Comparison of ENCODE assay signal across 23 cellular contexts in the genomic region with DNA sequence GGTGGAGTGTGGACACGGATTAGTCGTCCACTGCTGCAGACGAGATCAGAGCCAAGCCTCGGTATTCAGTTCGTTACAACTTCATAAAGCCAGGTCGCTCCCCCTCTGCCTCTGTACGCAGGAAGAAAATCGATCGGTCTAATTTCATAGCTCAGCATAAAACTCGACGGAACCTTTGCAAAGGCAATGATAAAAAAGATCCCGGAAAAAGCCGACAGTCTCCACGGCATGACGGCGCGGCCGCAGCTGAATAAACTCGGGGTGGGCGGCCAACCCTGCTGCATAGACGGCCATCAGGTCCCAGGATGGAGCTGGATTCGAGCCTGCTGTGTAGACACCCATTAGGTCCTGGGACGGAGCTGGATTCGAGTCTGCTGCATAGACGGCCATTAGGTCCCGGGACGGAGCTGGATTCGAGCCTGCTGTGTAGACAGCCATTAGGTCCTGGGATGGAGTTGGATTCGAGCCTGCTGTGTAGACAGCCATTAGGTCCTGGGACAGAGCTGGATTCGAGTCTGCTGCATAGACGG.
DNase-seq lines count a peak whose midpoint lies in the region; ATAC-seq, FAIRE-seq and TF ChIP-seq lines count a peak whose summit lies in the region.
"Had no signal": no experiment of that assay in that cellular context is flagged by ENCODE, and none has a peak within 500 bp of the region (broad histone marks: within the 10 kb centered on the region; RNA-seq: fewer than 3 reads in every experiment).

No MANE protein-coding gene starts in this region.

- no peaks in the 10 kb centered on the region for H3K9me3 ChIP-seq in HepG2 (ENCODE audit: low read length)
- H3K9me3 ChIP-seq in right lobe of liver = no peaks in the 10 kb centered on the region
- no peaks in the 10 kb centered on the region for H3K9me3 ChIP-seq in H1 (ENCODE audit: insufficient read depth in 2 of 2, low read depth in 1 of 2, low read length in 1 of 2)
- H3K9me3 ChIP-seq in upper lobe of right lung = no peaks in the 10 kb centered on the region
- H3K9me3 ChIP-seq: HAP-1, MG63 had no signal

- H3K18ac ChIP-seq in H1 (ENCODE audit: extremely low read depth, low read length) (peak overlapping the region; percentile 98), mesendoderm (ENCODE audit: low read length) (no peak overlapping the region)

- H3K79me1 ChIP-seq in H1 (ENCODE audit: low read depth, low read length) (peaks cover 3% of the 10 kb centered on the region; the same call in 1 of the 2 replicates), mesendoderm (ENCODE audit: low read length) (no peaks in the 10 kb centered on the region)

- BruUV-seq in HepG2 (replicated peaks; lab: Mats Ljungman, UMichigan) = no TSS peak

- FAIRE-seq in HepG2 (lab: Jason Lieb, UNC) = no peak
- no peak for FAIRE-seq in H1 (lab: Jason Lieb, UNC)
- FAIRE-seq: D721Med, K562 had no signal

- 67% methylated on average over 30 of the region's 31 CpGs for WGBS in HepG2 (ENCODE audit: low lambda C conversion rate)
- 72% methylated on average over 24 of the region's 31 CpGs for WGBS in right lobe of liver (ENCODE audit: insufficient coverage, low coverage, low lambda C conversion rate, missing lambda C conversion rate)
- WGBS in H1 (ENCODE audit: extremely low coverage in 1 of 2, insufficient coverage in 1 of 2, insufficient read length in 1 of 2, insufficient replicate concordance in 2 of 2, low coverage in 1 of 2, low lambda C conversion rate in 2 of 2, missing lambda C conversion rate in 1 of 2), 2 experiments = 72% methylated on average over 31 of the region's 31 CpGs; no CpG with 5 or more reads in 1 of the 2 experiments
- no CpG with 5 or more reads among the region's 31 CpGs for WGBS in mesendoderm (ENCODE audit: extremely low coverage, insufficient coverage, low lambda C conversion rate)

- H3K23ac ChIP-seq in H1 (ENCODE audit: insufficient read length) = no peak overlapping the region
- peak overlapping the region; percentile 6 for H3K23ac ChIP-seq in mesendoderm (ENCODE audit: low read length)

- H4K20me1 ChIP-seq in HepG2 (ENCODE audit: insufficient read depth, low read length) (no peaks in the 10 kb centered on the region), H1 (replicated peaks in 1 of 2; ENCODE audit: control insufficient read depth in 1 of 2, insufficient read depth in 2 of 2, low read length in 2 of 2) (peaks cover 0 to 6% of the 10 kb centered on the region in 2 experiments)

- peaks cover 0 to 16% of the 10 kb centered on the region in 2 experiments; a peak in 2 of 5 replicates for H3K27me3 ChIP-seq in HepG2 (ENCODE audit: control insufficient read depth in 1 of 2, insufficient read depth in 2 of 2, low read length in 2 of 2)
- no peaks in the 10 kb centered on the region for H3K27me3 ChIP-seq in right lobe of liver
- peaks cover 0 to 14% (median 8%) of the 10 kb centered on the region in 4 experiments; a peak in 6 of 7 replicates for H3K27me3 ChIP-seq in H1 (replicated peaks in 1 of 4; ENCODE audit: control insufficient read depth in 3 of 4, extremely low read depth in 1 of 4, insufficient read depth in 3 of 4, low read length in 3 of 4)
- H3K27me3 ChIP-seq in mesendoderm (ENCODE audit: insufficient read depth, low read length, poor library complexity) = no peaks in the 10 kb centered on the region
- peaks cover 13% of the 10 kb centered on the region for H3K27me3 ChIP-seq in upper lobe of right lung
- H3K27me3 ChIP-seq: MG63, SJSA1 had no signal

- H3K23me2 ChIP-seq in H1 (ENCODE audit: low read depth, low read length) = peaks cover 17% of the 10 kb centered on the region

- DNase-seq in HepG2 (ENCODE audit: low spot score) (no peak), right lobe of liver (no peak), H1 (ENCODE audit: low read depth in 1 of 2, low spot score in 2 of 2) (no peak), mesendoderm (no peak), upper lobe of right lung (peak; percentile 36), SKM-1 treated with dmso at 0.1 percent for 144 hours (lab: John Stamatoyannopoulos, UW; ENCODE audit: unreplicated experiment) (no peak)
- DNase-seq in stimulated activated CD4-positive, alpha-beta T cell treated with anti-CD3 and anti-CD28 coated beads, Interleukin-12 subunit alpha, Interleukin-12 subunit beta, amount 100 ng/mL, for 4 hours = no peak
- DNase-seq: AML-193; CD8-positive, alpha-beta memory T cell; EL; MG63; NCI-H1417; NCI-H1694 treated with DMSO at 0.1 percent for 48 hours; NCI-H2081 treated with DMSO at 0.1 percent for 48 hours; NCI-H2171 treated with DMSO at 0.1 percent for 48 hours; NCI-H524 treated with DMSO at 0.1 percent for 48 hours had no signal

- TF ChIP-seq POLR2A in HepG2 (IDR thresholded peaks at IDR 0.05; ENCODE audit: insufficient read depth in 1 of 2, low read depth in 2 of 2, low read length in 2 of 2) (no peak), right lobe of liver (IDR thresholded peaks at IDR 0.05) (no peak), H1 (IDR thresholded peaks at IDR 0.05; ENCODE audit: control extremely low read depth in 1 of 2, low read depth in 2 of 2, low read length in 2 of 2) (no peak)

- POLR2A ChIA-PET in HepG2 (lab: Yijun Ruan, JAX) (no interaction called here), H1 (lab: Charles Lee; ENCODE audit: partially characterized antibody) (no interaction called here)

- peaks cover 10% of the 10 kb centered on the region; the same call in 1 of the 2 replicates for H3K4me1 ChIP-seq in HepG2 (ENCODE audit: insufficient read depth, low read length)
- no peaks in the 10 kb centered on the region for H3K4me1 ChIP-seq in right lobe of liver
- H3K4me1 ChIP-seq in H1 (replicated peaks in 1 of 4; ENCODE audit: control insufficient read depth in 3 of 4, insufficient read depth in 4 of 4, low read length in 3 of 4) = peaks cover 5 to 28% (median 16%) of the 10 kb centered on the region in 4 experiments; a peak in 6 of 7 replicates
- H3K4me1 ChIP-seq in mesendoderm (ENCODE audit: control insufficient read depth, low read depth, low read length) = no peaks in the 10 kb centered on the region
- no peaks in the 10 kb centered on the region for H3K4me1 ChIP-seq in upper lobe of right lung
- H3K4me1 ChIP-seq: HAP-1, SJSA1 had no signal

- H3K27ac ChIP-seq in HepG2 (ENCODE audit: extremely low read length, insufficient read depth, low read length) (no peak overlapping the region), right lobe of liver (no peak overlapping the region), H1 (ENCODE audit: low read depth, low read length) (peak overlapping the region; percentile 55; the same call in 1 of the 2 replicates), mesendoderm (ENCODE audit: low read depth, low read length) (no peak overlapping the region), upper lobe of right lung (no peak overlapping the region)
- H3K27ac ChIP-seq: C4-2B, SJSA1 had no signal

- H3K36me3 ChIP-seq in HepG2 (replicated peaks in 1 of 2; ENCODE audit: control insufficient read depth in 1 of 2, insufficient read depth in 2 of 2, low read length in 2 of 2) = no peaks in the 10 kb centered on the region
- H3K36me3 ChIP-seq in right lobe of liver = no peaks in the 10 kb centered on the region
- no peaks in the 10 kb centered on the region; a peak in 1 of 8 replicates for H3K36me3 ChIP-seq in H1 (ENCODE audit: control insufficient read depth in 2 of 4, insufficient read depth in 4 of 4, low read length in 3 of 4)
- no peaks in the 10 kb centered on the region for H3K36me3 ChIP-seq in mesendoderm (ENCODE audit: control insufficient read depth, insufficient read depth, low read length)
- no peaks in the 10 kb centered on the region for H3K36me3 ChIP-seq in upper lobe of right lung
- H3K36me3 ChIP-seq: HAP-1, MG63, SJSA1 had no signal

- peak overlapping the region; percentile 87 for H4K91ac ChIP-seq in H1 (replicated peaks; ENCODE audit: insufficient read length, low read length)

- H3K9ac ChIP-seq in HepG2 (ENCODE audit: insufficient read depth, low read depth, low read length) (no peak overlapping the region), H1 (replicated peaks in 1 of 4; ENCODE audit: extremely low read depth in 1 of 4, low read depth in 3 of 4, low read length in 3 of 4) (peak overlapping the region in 3 of 4 experiments; percentile 21 to 25 (median 24); a peak in 3 of 7 replicates), mesendoderm (ENCODE audit: low read length) (peak overlapping the region; percentile 27)

- in situ Hi-C loops in HepG2 (cut with HindIII; ENCODE audit: extremely low pct_ligation_motif_present, low pct_unique_long_range_greater_than_20kb) = no loop called here

- H2BK5ac ChIP-seq in H1 (ENCODE audit: low read depth, low read length) = peak overlapping the region; percentile 96
- no peak overlapping the region for H2BK5ac ChIP-seq in mesendoderm (ENCODE audit: low read length)

- intact Hi-C loops in HepG2 (cut with micrococcal nuclease; ENCODE audit: unreplicated experiment) = no loop called here
- intact Hi-C loops in right lobe of liver (cut with DNase I) = no loop called here
- intact Hi-C loops in upper lobe of right lung (cut with DNase I) = no loop called here

- H3K4ac ChIP-seq in H1 (replicated peaks; ENCODE audit: insufficient read length, low read depth, low read length) (peak overlapping the region; percentile 40), mesendoderm (ENCODE audit: low read depth, low read length) (no peak overlapping the region)

- no peak overlapping the region for H3K14ac ChIP-seq in H1 (ENCODE audit: insufficient read length)

- peak overlapping the region; percentile 76; the same call in 1 of the 2 replicates for H4K8ac ChIP-seq in H1 (ENCODE audit: extremely low read depth, insufficient read depth, low read length)
- H4K8ac ChIP-seq in mesendoderm (ENCODE audit: low read depth, low read length) = no peak overlapping the region

- H2BK20ac ChIP-seq in H1 (ENCODE audit: low read length) = peak overlapping the region; percentile 98

- H3K79me2 ChIP-seq in HepG2 (ENCODE audit: insufficient read depth, low read length) = no peaks in the 10 kb centered on the region
- peaks cover 0 to 4% of the 10 kb centered on the region in 2 experiments; a peak in 1 of 4 replicates for H3K79me2 ChIP-seq in H1 (ENCODE audit: control insufficient read depth in 1 of 2, insufficient read depth in 2 of 2, low read length in 2 of 2)
- H3K79me2 ChIP-seq in mesendoderm (ENCODE audit: control insufficient read depth, insufficient read depth, low read length) = no peaks in the 10 kb centered on the region

- TF ChIP-seq CTCF in HepG2 (CRISPR knock-in tag; IDR thresholded peaks at IDR 0.05) (no peak), right lobe of liver (IDR thresholded peaks at IDR 0.05) (no peak), H1 (IDR thresholded peaks at IDR 0.05; ENCODE audit: control extremely low read depth in 1 of 3, insufficient read depth in 1 of 3, low read depth in 1 of 3, low read length in 3 of 3) (no peak), upper lobe of right lung (IDR thresholded peaks at IDR 0.05) (no peak)

- ATAC-seq in HepG2 = no peak
- ATAC-seq in right lobe of liver = no peak
- ATAC-seq in upper lobe of right lung = no peak
- no peak for ATAC-seq in HG03097 (IDR thresholded peaks at IDR 0.05; ENCODE audit: low FRiP score, unreplicated experiment)
- ATAC-seq: K562, Right ventricle myocardium inferior had no signal

- H3K4me3 ChIP-seq in HepG2 (replicated peaks in 1 of 3; ENCODE audit: insufficient read depth in 1 of 3, low read depth in 2 of 3, low read length in 3 of 3) (no peak overlapping the region), right lobe of liver (no peak overlapping the region), H1 (ENCODE audit: extremely low read depth in 1 of 4, insufficient read depth in 2 of 4, low read depth in 3 of 4, low read length in 4 of 4) (peak overlapping the region; percentile 27 to 52 (median 30); a peak in 6 of 8 replicates), mesendoderm (ENCODE audit: low read length) (no peak overlapping the region), upper lobe of right lung (no peak overlapping the region)
- H3K4me3 ChIP-seq: HAP-1, K562, MG63, SJSA1 had no signal

- H4K5ac ChIP-seq in H1 (ENCODE audit: insufficient read length, low read depth, low read length) (no peak overlapping the region), mesendoderm (ENCODE audit: low read length) (no peak overlapping the region)

- CTCF ChIA-PET in HepG2 (lab: Yijun Ruan, JAX; ENCODE audit: low intra/inter-chr PET ratio, low total read pairs) = no interaction called here
- CTCF ChIA-PET in H1 (lab: Charles Lee; ENCODE audit: partially characterized antibody) = no interaction called here

- peak overlapping the region; percentile 83; the same call in 1 of the 2 replicates for H2BK15ac ChIP-seq in H1 (ENCODE audit: low read length)
- H2BK15ac ChIP-seq in mesendoderm (replicated peaks; ENCODE audit: low read depth) = no peak overlapping the region

- H3K56ac ChIP-seq in H1 (replicated peaks; ENCODE audit: insufficient read length, low read depth, low read length) = peak overlapping the region; percentile 43
- peak overlapping the region; percentile 62 for H3K56ac ChIP-seq in mesendoderm (ENCODE audit: low read length)

- no peak overlapping the region for H2AFZ ChIP-seq in HepG2 (ENCODE audit: low read length)
- peak overlapping the region; percentile 52; the same call in 1 of the 2 replicates for H2AFZ ChIP-seq in H1 (ENCODE audit: low read length)

- peak overlapping the region; percentile 99 for H2BK120ac ChIP-seq in H1 (replicated peaks; ENCODE audit: low read depth, low read length)
- H2BK120ac ChIP-seq in mesendoderm (ENCODE audit: low read depth, low read length) = no peak overlapping the region

- peak overlapping the region; percentile 96; the same call in 1 of the 2 replicates for H2AK5ac ChIP-seq in H1 (ENCODE audit: low read depth, low read length)
- no peak overlapping the region for H2AK5ac ChIP-seq in mesendoderm (ENCODE audit: low read length)

- no peak overlapping the region for H3K4me2 ChIP-seq in HepG2 (ENCODE audit: low read depth, low read length)
- peak overlapping the region; percentile 72 to 94 for H3K4me2 ChIP-seq in H1 (ENCODE audit: insufficient read depth in 1 of 2, low read depth in 2 of 2, low read length in 2 of 2)
- H3K4me2 ChIP-seq in mesendoderm (ENCODE audit: low read length) = peak overlapping the region; percentile 40

- peak overlapping the region; percentile 99; the same call in 1 of the 2 replicates for H2BK12ac ChIP-seq in H1 (ENCODE audit: low read depth, low read length)

- TF ChIP-seq EP300 in HepG2 (IDR thresholded peaks at IDR 0.05; ENCODE audit: low read depth in 2 of 2, low read length in 2 of 2) (no peak), HepG2 (CRISPR knock-in tag; IDR thresholded peaks at IDR 0.05; ENCODE audit: borderline replicate concordance) (no peak), H1 (IDR thresholded peaks at IDR 0.05; ENCODE audit: borderline replicate concordance in 1 of 2, low read depth in 2 of 2, low read length in 2 of 2) (no peak)

- TF ChIP-seq RAD21 in HepG2 (CRISPR knock-in tag; IDR thresholded peaks at IDR 0.05) = no peak
- TF ChIP-seq RAD21 in H1 (IDR thresholded peaks at IDR 0.05 in 1 of 2, conservative IDR thresholded peaks at IDR 0.05 in 1 of 2; ENCODE audit: low read depth in 2 of 2, low read length in 2 of 2) = no peak

Comparison
In these comparisons a context has a peak if more than half of its experiments do, and no peak if none do; other contexts are left out.
1. H3K4me3 ChIP-seq: peak in H1 (4 of 4); none in HepG2 (0 of 3), right lobe of liver (0 of 3), mesendoderm (single experiment) and upper lobe of right lung (single experiment).